2 cellular contexts compared by ENCODE assay signal in genomic region chr6:27814415-27814664, GRCh38.
TF ChIP-seq lines count a peak whose summit lies in the region.

No MANE protein-coding gene starts in this region.

TF ChIP-seq in SK-N-SH, 30 proteins besides CTCF, POLR2A, EP300 and RAD21 (continued from another document):
- peak; percentile 55; the same call in 1 of the 2 replicates for TF ChIP-seq ZBTB33 (IDR thresholded peaks at IDR 0.05; ENCODE audit: borderline replicate concordance, low read depth)
- 0 out of 2 replicates have a peak, but pooled peaks have one; percentile 6 for TF ChIP-seq POLR2AphosphoS5 (IDR thresholded peaks at IDR 0.05; ENCODE audit: low read depth, low read length)

TF ChIP-seq in GM12878, 131 proteins besides CTCF, POLR2A, EP300 and RAD21 (continued from another document):
- TF ChIP-seq SMAD5 (IDR thresholded peaks at IDR 0.05; ENCODE audit: low read depth): peak; percentile 11; the same call in 1 of the 2 replicates
TF ChIP-seq in GM12878: peak in this region for 4; not testable (repeated sequence) for 127.
